Comparison of ENCODE assay signal across 22 cellular contexts in the genomic region with DNA sequence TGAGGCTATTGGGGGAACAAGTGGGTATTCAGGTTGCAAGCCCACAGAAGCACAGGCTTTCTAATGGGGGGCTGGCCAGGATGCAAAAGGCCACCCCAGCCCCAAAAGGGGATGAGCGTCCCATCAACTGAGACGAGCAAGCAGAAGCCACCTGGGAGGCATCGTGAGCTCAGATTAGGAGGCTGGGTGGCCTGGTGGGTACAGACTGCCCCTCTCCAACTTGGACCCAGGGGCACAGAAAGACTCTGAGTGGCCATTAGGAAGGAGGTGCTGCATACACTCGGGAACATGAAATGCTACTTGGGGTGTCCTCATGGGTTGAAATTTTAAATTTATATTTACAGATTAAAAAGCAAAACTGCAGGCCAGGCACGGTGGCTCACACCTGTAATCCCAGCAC. TPM values are rescaled to one million over a fixed set of nuclear protein-coding genes. Genes with fewer than 3 reads are reported as not detected.
A peak's percentile ranks its signal among the peaks of the same experiment; 100 is the strongest.
DNase-seq lines count a peak whose midpoint lies in the region; ATAC-seq and TF ChIP-seq lines count a peak whose summit lies in the region.
"Had no signal": no experiment of that assay in that cellular context is flagged by ENCODE, and none has a peak within 500 bp of the region (broad histone marks: within the 10 kb centered on the region; RNA-seq: fewer than 3 reads in every experiment).

No MANE protein-coding gene starts in this region.

- ATAC-seq in upper lobe of right lung, result no peak
- no peak for ATAC-seq in GM18909 (IDR thresholded peaks at IDR 0.05; ENCODE audit: poor library complexity, unreplicated experiment)
- ATAC-seq: HCT116 had no signal

- DNase-seq in GM10248 (ENCODE audit: extremely low spot score) (peak; percentile 4), RWPE1 (ENCODE audit: low spot score) (no peak), neural progenitor cell (ENCODE audit: low spot score) (no peak), upper lobe of right lung (peak; percentile 26), HUDEP-2 (lab: John Stamatoyannopoulos, UW; ENCODE audit: unreplicated experiment in 76 of 76) (no peak)
- DNase-seq: ACHN; BE2C; C1 segment of cervical spinal cord; CD4-positive, CD25-positive, alpha-beta regulatory T cell; CD8-positive, alpha-beta memory T cell; COR-L47; DMS 273 treated with DMSO at 0.1 percent for 48 hours; DMS53; DND-41; EL; GOT3; H7; HFFc6 had no signal

- H3K4me1 ChIP-seq in neural progenitor cell (peaks cover 4% of the 10 kb centered on the region), upper lobe of right lung (no peaks in the 10 kb centered on the region)
- H3K4me1 ChIP-seq: BE2C had no signal

- peak overlapping the region; percentile 10 for H3K27ac Mint-ChIP-seq in neural progenitor cell
- H3K27ac Mint-ChIP-seq: HFFc6 had no signal

- TF ChIP-seq CTCF in GM10248 (IDR thresholded peaks at IDR 0.05; ENCODE audit: control extremely low read depth, extremely low read depth, low read depth, missing control alignments) (no peak), RWPE1 (conservative IDR thresholded peaks at IDR 0.05; ENCODE audit: low read depth) (no peak), neural progenitor cell (IDR thresholded peaks at IDR 0.05) (no peak), upper lobe of right lung (IDR thresholded peaks at IDR 0.05) (no peak)

- H3K9me3 Mint-ChIP-seq in neural progenitor cell, result no peaks in the 10 kb centered on the region
- H3K9me3 Mint-ChIP-seq: CD4-positive, CD25-positive, alpha-beta regulatory T cell; CD8-positive, alpha-beta memory T cell; HFFc6; IgD-negative memory B cell had no signal

- H3K36me3 ChIP-seq in neural progenitor cell (no peaks in the 10 kb centered on the region), upper lobe of right lung (no peaks in the 10 kb centered on the region)
- H3K36me3 ChIP-seq: BE2C had no signal

- H2AFZ ChIP-seq in neural progenitor cell (replicated peaks), result no peak overlapping the region

- CTCF ChIA-PET in GM10248 (lab: Yijun Ruan, JAX), result no interaction called here
- CTCF ChIA-PET in RWPE1 (lab: Yijun Ruan, JAX), result interaction anchor here (0.7 kb wide), 1 partner anchor 94 kb away, joined by 4 read pairs; no protein-coding TSS in a partner anchor

- no peak overlapping the region for H3K4me2 ChIP-seq in neural progenitor cell

- no peaks in the 10 kb centered on the region for H3K9me3 ChIP-seq in neural progenitor cell (ENCODE audit: low read depth)
- H3K9me3 ChIP-seq in upper lobe of right lung, result no peaks in the 10 kb centered on the region
- H3K9me3 ChIP-seq: BE2C had no signal

- intact Hi-C loops in upper lobe of right lung (cut with DNase I), result no loop called here

- H3K36me3 Mint-ChIP-seq in neural progenitor cell, result peaks cover 6% of the 10 kb centered on the region

- peaks cover 2% of the 10 kb centered on the region for H3K27me3 Mint-ChIP-seq in neural progenitor cell (ENCODE audit: insufficient read depth, low read depth)
- H3K27me3 Mint-ChIP-seq: CD4-positive, CD25-positive, alpha-beta regulatory T cell; CD8-positive, alpha-beta memory T cell; IgD-negative memory B cell had no signal

- POLR2A ChIA-PET in GM10248 (lab: Yijun Ruan, JAX) (no interaction called here), RWPE1 (lab: Yijun Ruan, JAX; ENCODE audit: low non-redundant PET) (no interaction called here)

- peak overlapping the region; percentile 84; the same call in 1 of the 2 replicates for H3K27ac ChIP-seq in RWPE1
- H3K27ac ChIP-seq in neural progenitor cell, result no peak overlapping the region
- no peak overlapping the region for H3K27ac ChIP-seq in upper lobe of right lung
- H3K27ac ChIP-seq: HL-60 had no signal

- H3K9ac ChIP-seq in neural progenitor cell, result no peak overlapping the region

- H3K27me3 ChIP-seq in neural progenitor cell (no peaks in the 10 kb centered on the region), upper lobe of right lung (no peaks in the 10 kb centered on the region)
- H3K27me3 ChIP-seq: BE2C had no signal

- H3K4me1 Mint-ChIP-seq in neural progenitor cell, result peaks cover 12% of the 10 kb centered on the region

- H3K4me3 ChIP-seq in neural progenitor cell (no peak overlapping the region), upper lobe of right lung (no peak overlapping the region)

- H4K20me1 ChIP-seq in neural progenitor cell (ENCODE audit: low read depth), result no peaks in the 10 kb centered on the region

- no peaks in the 10 kb centered on the region for H3F3A ChIP-seq in neural progenitor cell (ENCODE audit: low read depth)

- H3K4me3 Mint-ChIP-seq in neural progenitor cell, result no peak overlapping the region
- H3K4me3 Mint-ChIP-seq: CD8-positive, alpha-beta memory T cell; HFFc6; IgD-negative memory B cell had no signal

- no peaks in the 10 kb centered on the region for H3K79me2 ChIP-seq in neural progenitor cell (ENCODE audit: low read depth)

RNA-seq across cellular contexts. Expression of a gene that starts 29.1 kb away (rescaled TPM):
- total RNA-seq in neural progenitor cell (ENCODE audit: low replicate concordance) (24.9 and 52.3 TPM in 2 replicates), upper lobe of right lung (30.8 TPM)

Comparison
In these comparisons a context has a peak if more than half of its experiments do, and no peak if none do; other contexts are left out.
1. DNase-seq: peak in GM10248 (single experiment) and upper lobe of right lung (single experiment); none in RWPE1 (single experiment), neural progenitor cell (single experiment) and HUDEP-2 (0 of 76).